ENCODE assay signal across 1 cellular context in genomic region chr2:220660277-220661155, GRCh38.
TF ChIP-seq lines count a peak whose summit lies in the region.

No MANE protein-coding gene starts in this region.

TF ChIP-seq in Ishikawa, 13 proteins besides CTCF, POLR2A, EP300 and RAD21 (continued from another document):
- no peak for TF ChIP-seq REST (IDR thresholded peaks at IDR 0.05; ENCODE audit: low read depth)
- peak; percentile 89 for TF ChIP-seq TEAD4 (IDR thresholded peaks at IDR 0.05)
- peak; percentile 29; the same call in 1 of the 2 replicates for TF ChIP-seq MAX (IDR thresholded peaks at IDR 0.05)
